In the genomic region with DNA sequence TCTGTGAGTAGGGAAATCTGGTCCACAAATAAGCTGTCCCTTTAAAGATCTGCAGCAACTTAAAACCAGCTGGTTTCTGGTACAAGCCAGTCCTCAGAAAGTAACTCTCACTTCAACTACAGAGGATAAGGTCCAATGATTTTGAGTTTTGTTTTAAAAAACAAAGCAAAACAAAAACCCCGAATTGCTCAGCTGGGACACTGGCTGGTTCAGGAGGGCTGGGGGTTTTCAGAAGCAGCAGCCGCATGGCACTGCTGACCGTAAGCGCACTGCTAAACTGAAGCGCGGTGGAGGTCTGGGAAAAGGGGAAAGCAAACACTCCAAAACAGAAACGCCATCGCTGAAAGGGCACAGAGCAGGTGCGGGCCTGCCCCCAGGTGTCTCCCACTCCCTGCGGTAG, we compare ENCODE assay signal across 10 cellular contexts. TPM values are rescaled to one million over a fixed set of nuclear protein-coding genes. Genes with fewer than 3 reads are reported as not detected.
DNase-seq lines count a peak whose midpoint lies in the region; ATAC-seq and TF ChIP-seq lines count a peak whose summit lies in the region.
"Had no signal": no experiment of that assay in that cellular context is flagged by ENCODE, and none has a peak within 500 bp of the region (broad histone marks: within the 10 kb centered on the region; RNA-seq: fewer than 3 reads in every experiment).

No MANE protein-coding gene starts in this region.

- no peaks in the 10 kb centered on the region for H3K27me3 Mint-ChIP-seq in activated CD4-positive, alpha-beta T cell treated with anti-CD3 and anti-CD28 coated beads, Interleukin-2, amount 10 ng/mL, durations not matched to agents 7 days and 5 days

- H3K9me3 ChIP-seq in MM.1S (replicated peaks; ENCODE audit: insufficient read depth, low read length) = no peaks in the 10 kb centered on the region
- H3K9me3 ChIP-seq in spleen = no peaks in the 10 kb centered on the region
- H3K9me3 ChIP-seq: A549 had no signal

- peak overlapping the region; percentile 30; the same call in 1 of the 2 replicates for H3K4me2 ChIP-seq in MM.1S (ENCODE audit: low read depth, low read length)
- H3K4me2 ChIP-seq: A549 had no signal

- no peaks in the 10 kb centered on the region for H3K9me2 ChIP-seq in MM.1S (replicated peaks; ENCODE audit: insufficient read depth, low read length)

- H3K4me1 ChIP-seq in MM.1S (ENCODE audit: low read length) (no peaks in the 10 kb centered on the region), spleen (peaks cover 7 to 97% (median 59%) of the 10 kb centered on the region in 6 donors)

- TF ChIP-seq CTCF in MM.1S (IDR thresholded peaks at IDR 0.05; ENCODE audit: low read length) = no peak
- no peak for TF ChIP-seq CTCF in spleen (IDR thresholded peaks at IDR 0.05 in 8 of 11, conservative IDR thresholded peaks at IDR 0.05 in 3 of 11)

- peak; percentile 78 for ATAC-seq in HG02763 (IDR thresholded peaks at IDR 0.05; ENCODE audit: unreplicated experiment)
- ATAC-seq: A549 had no signal

- 0 out of 2 replicates have a peak, but pooled peaks cover 8% of the 10 kb centered on the region for H4K20me1 ChIP-seq in MM.1S (ENCODE audit: insufficient read depth, low read length)

- intact Hi-C loops in spleen (cut with DNase I; ENCODE audit: low total_unique reads) = no loop called here

- peaks cover 4% of the 10 kb centered on the region; the same call in 1 of the 2 replicates for H3F3A ChIP-seq in MM.1S (ENCODE audit: insufficient read depth, low read length)

- no peaks in the 10 kb centered on the region for H3K36me3 Mint-ChIP-seq in activated CD4-positive, alpha-beta T cell treated with anti-CD3 and anti-CD28 coated beads, Interleukin-2, amount 10 ng/mL, durations not matched to agents 7 days and 5 days (ENCODE audit: low read depth)

- CTCF ChIA-PET in activated CD4-positive, alpha-beta T cell treated with anti-CD3 and anti-CD28 coated beads, Interleukin-2, amount 10 ng/mL, durations not matched to agents 7 days and 5 days (lab: Charles Lee) = no interaction called here

- H3K4me1 Mint-ChIP-seq in activated CD4-positive, alpha-beta T cell treated with anti-CD3 and anti-CD28 coated beads, Interleukin-2, amount 10 ng/mL, durations not matched to agents 7 days and 5 days = peaks cover 2% of the 10 kb centered on the region

- DNase-seq in NCI-H748 (lab: John Stamatoyannopoulos, UW; ENCODE audit: unreplicated experiment) (peak; percentile 30), NCI-H748 treated with DMSO at 0.1 percent for 48 hours (lab: John Stamatoyannopoulos, UW) (no peak), MM.1S (peak; percentile 44), spleen (peak; percentile 76), SKM-1 treated with dmso at 0.1 percent for 144 hours (lab: John Stamatoyannopoulos, UW; ENCODE audit: unreplicated experiment) (no peak)
- no peak for DNase-seq in activated CD4-positive, alpha-beta T cell treated with anti-CD3 and anti-CD28 coated beads, Interleukin-2, amount 10 ng/mL, durations not matched to agents 7 days and 5 days
- no peak for DNase-seq in stimulated activated CD4-positive, alpha-beta T cell treated with anti-CD3 and anti-CD28 coated beads, Interleukin-4, amount 100 ng/mL, for 4 hours

- H3K36me3 ChIP-seq in MM.1S (replicated peaks; ENCODE audit: insufficient read depth, low read length) = no peaks in the 10 kb centered on the region
- H3K36me3 ChIP-seq in spleen = peaks cover 0 to 40% (median 0%) of the 10 kb centered on the region in 6 donors

- H3K4me3 Mint-ChIP-seq in activated CD4-positive, alpha-beta T cell treated with anti-CD3 and anti-CD28 coated beads, Interleukin-2, amount 10 ng/mL, durations not matched to agents 7 days and 5 days = no peak overlapping the region

- POLR2A ChIA-PET in activated CD4-positive, alpha-beta T cell treated with anti-CD3 and anti-CD28 coated beads, Interleukin-2, amount 10 ng/mL, durations not matched to agents 7 days and 5 days (lab: Charles Lee) = no interaction called here

- H3K79me2 ChIP-seq in MM.1S (ENCODE audit: low read length) = peaks cover 86% of the 10 kb centered on the region

- no peak for TF ChIP-seq POLR2A in spleen (IDR thresholded peaks at IDR 0.05)

- H2AFZ ChIP-seq in MM.1S (ENCODE audit: low read length) = no peak overlapping the region

- H3K9ac ChIP-seq in MM.1S (ENCODE audit: low read length) = no peak overlapping the region

- no peak overlapping the region for H3K27ac Mint-ChIP-seq in activated CD4-positive, alpha-beta T cell treated with anti-CD3 and anti-CD28 coated beads, Interleukin-2, amount 10 ng/mL, durations not matched to agents 7 days and 5 days

- H3K4me3 ChIP-seq in MM.1S (ENCODE audit: low read length) = peak overlapping the region; percentile 38; the same call in 1 of the 2 replicates
- H3K4me3 ChIP-seq in spleen = peak overlapping the region in 1 of 8 donors; percentile 37
- H3K4me3 ChIP-seq: A549, SK-N-MC had no signal

- no peaks in the 10 kb centered on the region for H3K27me3 ChIP-seq in MM.1S (replicated peaks; ENCODE audit: insufficient read depth, low read length)
- no peaks in the 10 kb centered on the region for H3K27me3 ChIP-seq in spleen (replicated peaks in 1 of 7)

- 46 to 61% (median 52%) methylated on average over 10 of the region's 10 CpGs for WGBS in spleen, 5 donors

- H3K27ac ChIP-seq in MM.1S (ENCODE audit: low read length) (peak overlapping the region; percentile 28; the same call in 1 of the 2 replicates), spleen (peak overlapping the region in 7 of 8 donors; percentile 5 to 63 (median 47))
- H3K27ac ChIP-seq: SK-N-MC had no signal

- H3K9me3 Mint-ChIP-seq in activated CD4-positive, alpha-beta T cell treated with anti-CD3 and anti-CD28 coated beads, Interleukin-2, amount 10 ng/mL, durations not matched to agents 7 days and 5 days = no peaks in the 10 kb centered on the region

RNA-seq across cellular contexts. Expression of a gene that starts 59.7 kb away (rescaled TPM):
- 100 to 1,000 TPM in 2 of 7 donors, 10 to 100 TPM in 5; 54.3 to 133 (median 92.1) TPM for total RNA-seq in spleen
- polyA plus RNA-seq in spleen = 10 to 100 TPM in 1 of 3 donors, 1 to 10 TPM in 2; 2.6 to 14.9 (median 3.1) TPM
- total RNA-seq in activated CD4-positive, alpha-beta T cell treated with anti-CD3 and anti-CD28 coated beads, Interleukin-2, amount 10 ng/mL, durations not matched to agents 7 days and 5 days = 10 to 100 TPM; 19.1 to 21.4 TPM

Comparison
In these comparisons a context has a peak if more than half of its experiments do, and no peak if none do; other contexts are left out.
1. DNase-seq: peak in NCI-H748 (single experiment), MM.1S (single experiment) and spleen (single experiment); none in NCI-H748 treated with DMSO at 0.1 percent for 48 hours (single experiment), activated CD4-positive, alpha-beta T cell treated with anti-CD3 and anti-CD28 coated beads, Interleukin-2, amount 10 ng/mL, durations not matched to agents 7 days and 5 days (single experiment), SKM-1 treated with dmso at 0.1 percent for 144 hours (single experiment) and stimulated activated CD4-positive, alpha-beta T cell treated with anti-CD3 and anti-CD28 coated beads, Interleukin-4, amount 100 ng/mL, for 4 hours (0 of 2).